In the genomic region with DNA sequence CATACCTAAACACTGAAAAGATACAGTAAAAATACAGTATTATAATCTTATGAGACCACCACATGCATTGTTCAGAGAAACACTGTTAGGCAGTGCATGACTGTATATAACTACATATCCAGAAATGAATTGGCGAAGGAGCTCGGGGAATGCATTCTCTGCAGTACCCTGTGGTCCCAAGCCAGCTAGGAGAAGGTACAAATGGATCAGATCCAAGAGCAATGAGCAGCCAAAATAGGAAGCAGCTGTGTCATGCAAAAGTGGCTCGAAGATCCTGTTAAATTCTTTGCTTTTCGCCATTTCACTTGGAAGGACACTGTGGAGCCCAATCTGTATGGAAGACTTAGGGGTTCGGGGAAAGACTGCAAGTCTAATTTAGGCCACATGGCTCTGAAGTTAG, we compare ENCODE assay signal across 17 cellular contexts.
"Had no signal": no experiment of that assay in that cellular context is flagged by ENCODE, and none has a peak within 500 bp of the region (broad histone marks: within the 10 kb centered on the region; RNA-seq: fewer than 3 reads in every experiment).

No MANE protein-coding gene starts in this region.

- DNase-seq: KBM-7, MV-4-11, NCI-H1048, NCI-H1105, NCI-H1417, NCI-H1436 treated with DMSO at 0.1 percent for 48 hours, NCI-H1694, NCI-H187 treated with DMSO at 0.1 percent for 48 hours, NCI-H2029 treated with DMSO at 0.1 percent for 48 hours, NCI-H2171 treated with DMSO at 0.1 percent for 48 hours, NCI-H345, NCI-H446 treated with DMSO at 0.1 percent for 48 hours, NCI-H510A treated with DMSO at 0.1 percent for 48 hours, NCI-H526, NCI-H82, RPMI8226, SHP77 had no signal
